Comparison of ENCODE assay signal across 12 cellular contexts in the genomic region with DNA sequence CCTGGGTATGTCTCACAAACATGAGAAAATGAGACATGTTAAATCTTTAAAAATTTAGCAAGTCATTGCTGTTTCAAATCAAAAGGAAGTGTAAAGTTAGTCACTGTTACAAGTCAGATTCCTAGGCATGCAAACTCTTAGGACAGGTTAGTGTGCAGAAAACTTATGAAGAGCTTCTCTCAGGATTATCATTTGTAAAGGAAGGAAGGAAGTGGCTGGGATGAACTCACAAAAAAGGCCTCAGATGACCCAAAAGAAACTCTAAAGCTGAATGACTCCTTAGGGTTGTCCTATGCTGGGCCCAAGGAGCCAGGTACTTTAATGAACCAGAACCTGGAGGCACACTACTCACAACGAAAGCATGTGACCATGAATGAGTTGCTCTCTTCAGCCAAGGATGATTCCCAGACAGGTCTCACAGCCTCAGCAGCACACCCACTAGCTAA. TPM values are rescaled to one million over a fixed set of nuclear protein-coding genes. Genes with fewer than 3 reads are reported as not detected.
DNase-seq lines count a peak whose midpoint lies in the region; ATAC-seq and TF ChIP-seq lines count a peak whose summit lies in the region.
"Had no signal": no experiment of that assay in that cellular context is flagged by ENCODE, and none has a peak within 500 bp of the region (broad histone marks: within the 10 kb centered on the region; RNA-seq: fewer than 3 reads in every experiment).

No MANE protein-coding gene starts in this region.

- H3K4me3 Mint-ChIP-seq in stimulated activated naive CD8-positive, alpha-beta T cell treated with anti-CD3 and anti-CD28 coated beads, Interleukin-15, amount 100 ng/mL, for 72 hours: no peak overlapping the region

- no peaks in the 10 kb centered on the region for H3K9me3 Mint-ChIP-seq in stimulated activated naive CD8-positive, alpha-beta T cell treated with anti-CD3 and anti-CD28 coated beads, Interleukin-15, amount 100 ng/mL, for 72 hours
- H3K9me3 Mint-ChIP-seq: IgD-negative memory B cell had no signal

- intact Hi-C loops in Right ventricle myocardium superior (cut with DNase I): no loop called here

- H3K27me3 ChIP-seq in cardiac muscle cell: no peaks in the 10 kb centered on the region

- CTCF ChIA-PET in RWPE1 (lab: Yijun Ruan, JAX): no interaction called here

- H3K27ac Mint-ChIP-seq in stimulated activated naive CD8-positive, alpha-beta T cell treated with anti-CD3 and anti-CD28 coated beads, Interleukin-15, amount 100 ng/mL, for 72 hours: peak overlapping the region in 1 of 2 donors; percentile 9

- H3K27ac ChIP-seq in cardiac muscle cell (peak overlapping the region; percentile 1), RWPE1 (no peak overlapping the region)
- H3K27ac ChIP-seq: VCaP had no signal

- POLR2A ChIA-PET in RWPE1 (lab: Yijun Ruan, JAX; ENCODE audit: low non-redundant PET): no interaction called here

- H3K4me1 Mint-ChIP-seq in stimulated activated naive CD8-positive, alpha-beta T cell treated with anti-CD3 and anti-CD28 coated beads, Interleukin-15, amount 100 ng/mL, for 72 hours: peaks cover 24% of the 10 kb centered on the region

- no peaks in the 10 kb centered on the region for H3K9me3 ChIP-seq in cardiac muscle cell (ENCODE audit: low read depth)

- no peaks in the 10 kb centered on the region for H3K27me3 Mint-ChIP-seq in stimulated activated naive CD8-positive, alpha-beta T cell treated with anti-CD3 and anti-CD28 coated beads, Interleukin-15, amount 100 ng/mL, for 72 hours
- H3K27me3 Mint-ChIP-seq: IgD-negative memory B cell had no signal

- no peaks in the 10 kb centered on the region for H3K36me3 ChIP-seq in cardiac muscle cell

- peaks cover 12% of the 10 kb centered on the region for H3K4me1 ChIP-seq in cardiac muscle cell (ENCODE audit: low read depth)

- DNase-seq in cardiac muscle cell (ENCODE audit: low read depth in 1 of 2, low spot score in 1 of 2) (no peak), Right ventricle myocardium superior (no peak), RWPE1 (ENCODE audit: low spot score) (peak; percentile 30), pons (ENCODE audit: low spot score) (no peak)
- DNase-seq in stimulated activated naive CD8-positive, alpha-beta T cell treated with anti-CD3 and anti-CD28 coated beads, Interleukin-15, amount 100 ng/mL, for 72 hours: no peak
- DNase-seq: anterior cingulate cortex, NCI-H510A treated with DMSO at 0.1 percent for 48 hours had no signal

- ATAC-seq in Right ventricle myocardium superior (ENCODE audit: poor library complexity) (no peak), esophagus mucosa (peak; percentile 91), HG03442 (IDR thresholded peaks at IDR 0.05; ENCODE audit: unreplicated experiment) (no peak), GM19452 (IDR thresholded peaks at IDR 0.05; ENCODE audit: unreplicated experiment) (no peak)
- ATAC-seq in stimulated activated naive CD8-positive, alpha-beta T cell treated with anti-CD3 and anti-CD28 coated beads, Interleukin-15, amount 100 ng/mL, for 72 hours: peak; percentile 66

- TF ChIP-seq CTCF in cardiac muscle cell (IDR thresholded peaks at IDR 0.05; ENCODE audit: low read depth, low read length): no peak
- no peak for TF ChIP-seq CTCF in RWPE1 (conservative IDR thresholded peaks at IDR 0.05; ENCODE audit: low read depth)

- H3K4me3 ChIP-seq in cardiac muscle cell: no peak overlapping the region

RNA-seq across cellular contexts. Expression of gene MSL2, which starts 25.0 kb away (rescaled TPM):
- total RNA-seq in cardiac muscle cell (8.8 and 16.4 TPM in 2 replicates), Right ventricle myocardium superior (20.1 TPM), esophagus mucosa (13.8 TPM)
- 5.3 and 6.3 TPM in 2 replicates for polyA plus RNA-seq in cardiac muscle cell

Comparison
In these comparisons a context has a peak if more than half of its experiments do, and no peak if none do; other contexts are left out.
1. ATAC-seq: peak in esophagus mucosa (single experiment) and stimulated activated naive CD8-positive, alpha-beta T cell treated with anti-CD3 and anti-CD28 coated beads, Interleukin-15, amount 100 ng/mL, for 72 hours (single experiment); none in Right ventricle myocardium superior (single experiment), HG03442 (single experiment) and GM19452 (single experiment).